Comparison of ENCODE assay signal across 13 cellular contexts in genomic region chr7:112129655-112130323, GRCh38.
DNase-seq lines count a peak whose midpoint lies in the region; ATAC-seq and TF ChIP-seq lines count a peak whose summit lies in the region.
"Had no signal": no experiment of that assay in that cellular context is flagged by ENCODE, and none has a peak within 500 bp of the region (broad histone marks: within the 10 kb centered on the region; RNA-seq: fewer than 3 reads in every experiment).

No MANE protein-coding gene starts in this region.

- H3K36me3 ChIP-seq in lower lobe of right lung = no peaks in the 10 kb centered on the region
- H3K36me3 ChIP-seq: sigmoid colon, vagina had no signal

- no peaks in the 10 kb centered on the region for H3K4me1 Mint-ChIP-seq in activated CD4-positive, alpha-beta memory T cell treated with anti-CD3 and anti-CD28 coated beads, Interleukin-2, amount 10 ng/mL, durations not matched to agents 7 days and 5 days

- H3K4me1 ChIP-seq in lower lobe of right lung = peaks cover 45% of the 10 kb centered on the region

- H3K9me3 Mint-ChIP-seq in activated CD4-positive, alpha-beta memory T cell treated with anti-CD3 and anti-CD28 coated beads, Interleukin-2, amount 10 ng/mL, durations not matched to agents 7 days and 5 days = no peaks in the 10 kb centered on the region

- no peaks in the 10 kb centered on the region for H3K36me3 Mint-ChIP-seq in activated CD4-positive, alpha-beta memory T cell treated with anti-CD3 and anti-CD28 coated beads, Interleukin-2, amount 10 ng/mL, durations not matched to agents 7 days and 5 days (ENCODE audit: low read depth)

- intact Hi-C loops in lower lobe of right lung (cut with DNase I) = no loop called here

- no peaks in the 10 kb centered on the region for H3K27me3 Mint-ChIP-seq in activated CD4-positive, alpha-beta memory T cell treated with anti-CD3 and anti-CD28 coated beads, Interleukin-2, amount 10 ng/mL, durations not matched to agents 7 days and 5 days

- H3K4me3 ChIP-seq in lower lobe of right lung = no peak overlapping the region
- H3K4me3 ChIP-seq: sigmoid colon, vagina had no signal

- POLR2A ChIA-PET in activated CD4-positive, alpha-beta memory T cell treated with anti-CD3 and anti-CD28 coated beads, Interleukin-2, amount 10 ng/mL, durations not matched to agents 7 days and 5 days (lab: Charles Lee) = no interaction called here

- ATAC-seq in lower lobe of right lung (peak; percentile 67 to 76), omental fat pad (ENCODE audit: low FRiP score) (no peak)
- ATAC-seq: activated CD4-positive, CD25-positive, alpha-beta regulatory T cell treated with anti-CD3 and anti-CD28 coated beads, Interleukin-2, amount 50 U/mL, for 24 hours had no signal

- H3K9me3 ChIP-seq in lower lobe of right lung = no peaks in the 10 kb centered on the region
- H3K9me3 ChIP-seq: sigmoid colon, SK-N-SH, vagina had no signal

- H3K27ac Mint-ChIP-seq in activated CD4-positive, alpha-beta memory T cell treated with anti-CD3 and anti-CD28 coated beads, Interleukin-2, amount 10 ng/mL, durations not matched to agents 7 days and 5 days = no peak overlapping the region

- TF ChIP-seq CTCF in lower lobe of right lung (IDR thresholded peaks at IDR 0.05) (no peak), omental fat pad (IDR thresholded peaks at IDR 0.05) (no peak)

- CTCF ChIA-PET in activated CD4-positive, alpha-beta memory T cell treated with anti-CD3 and anti-CD28 coated beads, Interleukin-2, amount 10 ng/mL, durations not matched to agents 7 days and 5 days (lab: Charles Lee) = no interaction called here

- peak overlapping the region; percentile 29 for H3K27ac ChIP-seq in cingulate gyrus (ENCODE audit: low read depth, low read length)
- peak overlapping the region; percentile 1 for H3K27ac ChIP-seq in lower lobe of right lung
- H3K27ac ChIP-seq: sigmoid colon, vagina had no signal

- no peaks in the 10 kb centered on the region for H3K27me3 ChIP-seq in lower lobe of right lung (ENCODE audit: low read depth)
- H3K27me3 ChIP-seq: sigmoid colon, vagina had no signal

- peak; percentile 82 for DNase-seq in DMS53 (lab: John Stamatoyannopoulos, UW)
- DNase-seq in NCI-H2029 (lab: John Stamatoyannopoulos, UW) = peak; percentile 88
- peak; percentile 48 for DNase-seq in lower lobe of right lung
- no peak for DNase-seq in activated CD4-positive, alpha-beta memory T cell treated with anti-CD3 and anti-CD28 coated beads, Interleukin-2, amount 10 ng/mL, durations not matched to agents 7 days and 5 days
- DNase-seq in omental fat pad (ENCODE audit: low spot score) = no peak
- DNase-seq in activated naive CD4-positive, alpha-beta T cell (lab: John Stamatoyannopoulos, UW) = no peak
- DNase-seq in amniotic stem cell (lab: John Stamatoyannopoulos, UW) = no peak
- DNase-seq: activated gamma-delta T cell, sigmoid colon, SK-N-SH had no signal

- no peak overlapping the region for H3K4me3 Mint-ChIP-seq in activated CD4-positive, alpha-beta memory T cell treated with anti-CD3 and anti-CD28 coated beads, Interleukin-2, amount 10 ng/mL, durations not matched to agents 7 days and 5 days

Comparison
In these comparisons a context has a peak if more than half of its experiments do, and no peak if none do; other contexts are left out.
1. DNase-seq: peak in DMS53 (single experiment), NCI-H2029 (single experiment) and lower lobe of right lung (single experiment); none in activated CD4-positive, alpha-beta memory T cell treated with anti-CD3 and anti-CD28 coated beads, Interleukin-2, amount 10 ng/mL, durations not matched to agents 7 days and 5 days (single experiment), omental fat pad (single experiment), activated naive CD4-positive, alpha-beta T cell (0 of 4) and amniotic stem cell (single experiment).